ENCODE assay signal across 8 cellular contexts in the genomic region with DNA sequence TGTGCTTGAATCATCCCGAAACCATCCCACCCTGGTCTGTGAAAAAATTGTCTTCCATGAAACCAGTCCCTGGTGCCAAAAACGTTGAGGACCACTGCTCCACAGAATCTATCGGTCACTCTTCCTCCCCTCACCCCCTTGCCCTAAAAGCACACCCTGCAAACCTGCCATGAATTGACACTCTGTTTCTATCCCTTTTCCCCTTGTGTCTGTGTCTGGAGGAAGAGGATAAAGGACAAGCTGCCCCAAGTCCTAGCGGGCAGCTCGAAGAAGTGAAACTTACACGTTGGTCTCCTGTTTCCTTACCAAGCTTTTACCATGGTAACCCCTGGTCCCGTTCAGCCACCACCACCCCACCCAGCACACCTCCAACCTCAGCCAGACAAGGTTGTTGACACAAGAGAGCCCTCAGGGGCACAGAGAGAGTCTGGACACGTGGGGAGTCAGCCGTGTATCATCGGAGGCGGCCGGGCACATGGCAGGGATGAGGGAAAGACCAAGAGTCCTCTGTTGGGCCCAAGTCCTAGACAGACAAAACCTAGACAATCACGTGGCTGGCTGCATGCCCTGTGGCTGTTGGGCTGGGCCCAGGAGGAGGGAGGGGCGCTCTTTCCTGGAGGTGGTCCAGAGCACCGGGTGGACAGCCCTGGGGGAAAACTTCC. TPM values are rescaled to one million over a fixed set of nuclear protein-coding genes. Genes with fewer than 3 reads are reported as not detected.
A peak's percentile ranks its signal among the peaks of the same experiment; 100 is the strongest.
DNase-seq lines count a peak whose midpoint lies in the region; ATAC-seq, FAIRE-seq and TF ChIP-seq lines count a peak whose summit lies in the region.
"Had no signal": no experiment of that assay in that cellular context is flagged by ENCODE, and none has a peak within 500 bp of the region (broad histone marks: within the 10 kb centered on the region; RNA-seq: fewer than 3 reads in every experiment).

No MANE protein-coding gene starts in this region.

- no peak for TF ChIP-seq POLR2A in stomach (IDR thresholded peaks at IDR 0.05)

- peaks cover 0 to 10% (median 0%) of the 10 kb centered on the region in 4 donors for H3K36me3 ChIP-seq in stomach

- TF ChIP-seq EP300 in stomach (IDR thresholded peaks at IDR 0.05), result no peak

- H3K27me3 Mint-ChIP-seq in activated T-helper 1 cell treated with anti-CD3 and anti-CD28 coated beads, Interleukin-12 subunit alpha, Interleukin-12 subunit beta, Interleukin-2, Interleukin-4 antibody, amounts not matched to agents 30 ng/mL and 10 ng/mL and 1 ng/mL, durations not matched to agents 14 hours and 24 hours and 36 hours (ENCODE audit: insufficient read depth), result peaks cover 49% of the 10 kb centered on the region

- TF ChIP-seq CTCF in stomach (IDR thresholded peaks at IDR 0.05) (no peak), GM13976 (IDR thresholded peaks at IDR 0.05; ENCODE audit: borderline replicate concordance, control extremely low read depth, extremely low read depth, insufficient read depth, missing control alignments) (no peak)

- no peaks in the 10 kb centered on the region for H3K9me3 Mint-ChIP-seq in activated T-helper 1 cell treated with anti-CD3 and anti-CD28 coated beads, Interleukin-12 subunit alpha, Interleukin-12 subunit beta, Interleukin-2, Interleukin-4 antibody, amounts not matched to agents 30 ng/mL and 10 ng/mL and 1 ng/mL, durations not matched to agents 14 hours and 24 hours and 36 hours

- H3K36me3 Mint-ChIP-seq in activated T-helper 1 cell treated with anti-CD3 and anti-CD28 coated beads, Interleukin-12 subunit alpha, Interleukin-12 subunit beta, Interleukin-2, Interleukin-4 antibody, amounts not matched to agents 30 ng/mL and 10 ng/mL and 1 ng/mL, durations not matched to agents 14 hours and 24 hours and 36 hours (ENCODE audit: low read depth), result no peaks in the 10 kb centered on the region

- FAIRE-seq in GM19239 (lab: Jason Lieb, UNC), result peak; percentile 68

- peak overlapping the region; percentile 58 for H3K27ac Mint-ChIP-seq in activated T-helper 1 cell treated with anti-CD3 and anti-CD28 coated beads, Interleukin-12 subunit alpha, Interleukin-12 subunit beta, Interleukin-2, Interleukin-4 antibody, amounts not matched to agents 30 ng/mL and 10 ng/mL and 1 ng/mL, durations not matched to agents 14 hours and 24 hours and 36 hours

- DNase-seq in GM19239 (ENCODE audit: insufficient read length, low spot score), result peak; percentile 47
- DNase-seq in activated T-helper 1 cell treated with anti-CD3 and anti-CD28 coated beads, Interleukin-12 subunit alpha, Interleukin-12 subunit beta, Interleukin-2, Interleukin-4 antibody, amounts not matched to agents 30 ng/mL and 10 ng/mL and 1 ng/mL, durations not matched to agents 14 hours and 24 hours and 36 hours (ENCODE audit: low spot score), result no peak
- DNase-seq in islet precursor cell, result peak; percentile 95
- peak; percentile 27 for DNase-seq in stomach
- DNase-seq in GM13976 (ENCODE audit: low spot score), result no peak
- DNase-seq in stimulated activated CD4-positive, alpha-beta T cell treated with anti-CD3 and anti-CD28 coated beads, Interleukin-15, amount 100 ng/mL, for 24 hours, result no peak

- no peak overlapping the region for H3K4me3 Mint-ChIP-seq in activated T-helper 1 cell treated with anti-CD3 and anti-CD28 coated beads, Interleukin-12 subunit alpha, Interleukin-12 subunit beta, Interleukin-2, Interleukin-4 antibody, amounts not matched to agents 30 ng/mL and 10 ng/mL and 1 ng/mL, durations not matched to agents 14 hours and 24 hours and 36 hours

- peaks cover 44% of the 10 kb centered on the region for H3K4me1 Mint-ChIP-seq in activated T-helper 1 cell treated with anti-CD3 and anti-CD28 coated beads, Interleukin-12 subunit alpha, Interleukin-12 subunit beta, Interleukin-2, Interleukin-4 antibody, amounts not matched to agents 30 ng/mL and 10 ng/mL and 1 ng/mL, durations not matched to agents 14 hours and 24 hours and 36 hours (ENCODE audit: low read depth)

- H3K9me3 ChIP-seq in stomach, result no peaks in the 10 kb centered on the region

- in situ Hi-C loops in GM13976 (cut with MboI; ENCODE audit: low sequenced_read_pairs, unreplicated experiment), result no loop called here

- peak overlapping the region in 2 of 4 donors; percentile 13 to 37 for H3K4me3 ChIP-seq in stomach

- H3K4me1 ChIP-seq in stomach, result peaks cover 30 to 55% (median 35%) of the 10 kb centered on the region in 4 donors

- peak; percentile 45 for ATAC-seq in HG03469 (IDR thresholded peaks at IDR 0.05; ENCODE audit: unreplicated experiment)

- intact Hi-C loops in activated T-helper 1 cell treated with anti-CD3 and anti-CD28 coated beads, Interleukin-12 subunit alpha, Interleukin-12 subunit beta, Interleukin-2, Interleukin-4 antibody, amounts not matched to agents 30 ng/mL and 10 ng/mL and 1 ng/mL, durations not matched to agents 14 hours and 24 hours and 36 hours (cut with micrococcal nuclease), result no loop called here
- intact Hi-C loops in stomach (cut with DNase I; ENCODE audit: low total_unique reads), result no loop called here

- H3K27ac ChIP-seq in stomach, result peak overlapping the region; percentile 30 to 81 (median 70)

- H3K27me3 ChIP-seq in stomach, result peaks cover 0 to 28% (median 0%) of the 10 kb centered on the region in 3 donors

- WGBS in stomach, 5 donors, result 20 to 30% (median 25%) methylated on average over 15 of the region's 15 CpGs

RNA-seq across cellular contexts. Expression of a gene that starts 0.8 kb away (rescaled TPM):
- 0.36 and 0.47 TPM in 2 replicates for total RNA-seq in activated T-helper 1 cell treated with anti-CD3 and anti-CD28 coated beads, Interleukin-12 subunit alpha, Interleukin-12 subunit beta, Interleukin-2, Interleukin-4 antibody, amounts not matched to agents 30 ng/mL and 10 ng/mL and 1 ng/mL, durations not matched to agents 14 hours and 24 hours and 36 hours
- 10 to 100 TPM in 2 of 5 donors, 1 to 10 TPM in 2, under 1 TPM in 1; 0.58 to 25.0 (median 8.4) TPM for total RNA-seq in stomach
- polyA plus RNA-seq in stomach, result 10 to 100 TPM in 1 of 3 donors, 1 to 10 TPM in 2; 3.2 to 13.6 (median 4.1) TPM

RNA-seq across cellular contexts. Expression of a gene that starts 28.2 kb away (rescaled TPM):
- 45.7 and 53.3 TPM in 2 replicates for total RNA-seq in activated T-helper 1 cell treated with anti-CD3 and anti-CD28 coated beads, Interleukin-12 subunit alpha, Interleukin-12 subunit beta, Interleukin-2, Interleukin-4 antibody, amounts not matched to agents 30 ng/mL and 10 ng/mL and 1 ng/mL, durations not matched to agents 14 hours and 24 hours and 36 hours
- total RNA-seq in stomach, result 10 to 100 TPM in 3 of 5 donors, 1 to 10 TPM in 1, not detected in 1; 2.7 to 54.9 (median 17.6) TPM
- 10 to 100 TPM; 34.7 to 71.2 (median 62.3) TPM for polyA plus RNA-seq in stomach

RNA-seq across cellular contexts. Expression of a gene that starts 39.2 kb away (rescaled TPM):
- total RNA-seq in activated T-helper 1 cell treated with anti-CD3 and anti-CD28 coated beads, Interleukin-12 subunit alpha, Interleukin-12 subunit beta, Interleukin-2, Interleukin-4 antibody, amounts not matched to agents 30 ng/mL and 10 ng/mL and 1 ng/mL, durations not matched to agents 14 hours and 24 hours and 36 hours, result 0.10 and 0.21 TPM in 2 replicates
- total RNA-seq in stomach, result 1 to 10 TPM in 1 of 5 donors, under 1 TPM in 1, not detected in 3; 0.55 to 5.8 TPM
- polyA plus RNA-seq in stomach, result under 1 TPM in 2 of 3 donors, not detected in 1; 0.15 to 0.75 TPM

RNA-seq across cellular contexts. Expression of a gene that starts 40.8 kb away (rescaled TPM):
- total RNA-seq in activated T-helper 1 cell treated with anti-CD3 and anti-CD28 coated beads, Interleukin-12 subunit alpha, Interleukin-12 subunit beta, Interleukin-2, Interleukin-4 antibody, amounts not matched to agents 30 ng/mL and 10 ng/mL and 1 ng/mL, durations not matched to agents 14 hours and 24 hours and 36 hours, result 41.2 and 45.7 TPM in 2 replicates
- total RNA-seq in stomach, result 10 to 100 TPM; 13.6 to 41.1 (median 24.6) TPM
- 1 to 10 TPM; 7.5 to 9.8 (median 8.3) TPM for polyA plus RNA-seq in stomach

RNA-seq across cellular contexts. Expression of a gene that starts 54.0 kb away (rescaled TPM):
- total RNA-seq in activated T-helper 1 cell treated with anti-CD3 and anti-CD28 coated beads, Interleukin-12 subunit alpha, Interleukin-12 subunit beta, Interleukin-2, Interleukin-4 antibody, amounts not matched to agents 30 ng/mL and 10 ng/mL and 1 ng/mL, durations not matched to agents 14 hours and 24 hours and 36 hours, result 0.08 TPM in 1 of 2 replicates, not detected in the other
- total RNA-seq in stomach, result not detected
- polyA plus RNA-seq in stomach, result under 1 TPM in 1 of 3 donors, not detected in 2; 0.05 TPM
- total RNA-seq: T-helper 2 cell treated with Interferon-gamma antibody and Interleukin-4, amounts not matched to agents 100 ng/mL and 5 ng/mL, for 36 hours had no signal

Comparison
In these comparisons a context has a peak if more than half of its experiments do, and no peak if none do; other contexts are left out.
1. DNase-seq: peak in GM19239 (single experiment), islet precursor cell (single experiment) and stomach (single experiment); none in activated T-helper 1 cell treated with anti-CD3 and anti-CD28 coated beads, Interleukin-12 subunit alpha, Interleukin-12 subunit beta, Interleukin-2, Interleukin-4 antibody, amounts not matched to agents 30 ng/mL and 10 ng/mL and 1 ng/mL, durations not matched to agents 14 hours and 24 hours and 36 hours (single experiment), GM13976 (single experiment) and stimulated activated CD4-positive, alpha-beta T cell treated with anti-CD3 and anti-CD28 coated beads, Interleukin-15, amount 100 ng/mL, for 24 hours (single experiment).